9 cellular contexts compared by ENCODE assay signal in genomic region chr4:75051431-75051830, GRCh38.
"Had no signal": no experiment of that assay in that cellular context is flagged by ENCODE, and none has a peak within 500 bp of the region (broad histone marks: within the 10 kb centered on the region; RNA-seq: fewer than 3 reads in every experiment).

No MANE protein-coding gene starts in this region.

- H3K27ac Mint-ChIP-seq: HFFc6, IgD-negative memory B cell had no signal

- H3K4me3 Mint-ChIP-seq: HFFc6, IgD-negative memory B cell had no signal

- ATAC-seq: HCT116, HepG2 had no signal

- H3K36me3 ChIP-seq: HAP-1 had no signal

- H3K4me3 ChIP-seq: GM23248, HAP-1 had no signal

- DNase-seq: GM23248, GOT3, H7, HFFc6 had no signal

- H3K27ac ChIP-seq: GM23248, HL-60 had no signal

- H3K27me3 Mint-ChIP-seq: IgD-negative memory B cell had no signal

- H3K9me3 Mint-ChIP-seq: IgD-negative memory B cell had no signal

- H3K9me3 ChIP-seq: HAP-1 had no signal
